Comparison of ENCODE assay signal across 8 cellular contexts in the genomic region with DNA sequence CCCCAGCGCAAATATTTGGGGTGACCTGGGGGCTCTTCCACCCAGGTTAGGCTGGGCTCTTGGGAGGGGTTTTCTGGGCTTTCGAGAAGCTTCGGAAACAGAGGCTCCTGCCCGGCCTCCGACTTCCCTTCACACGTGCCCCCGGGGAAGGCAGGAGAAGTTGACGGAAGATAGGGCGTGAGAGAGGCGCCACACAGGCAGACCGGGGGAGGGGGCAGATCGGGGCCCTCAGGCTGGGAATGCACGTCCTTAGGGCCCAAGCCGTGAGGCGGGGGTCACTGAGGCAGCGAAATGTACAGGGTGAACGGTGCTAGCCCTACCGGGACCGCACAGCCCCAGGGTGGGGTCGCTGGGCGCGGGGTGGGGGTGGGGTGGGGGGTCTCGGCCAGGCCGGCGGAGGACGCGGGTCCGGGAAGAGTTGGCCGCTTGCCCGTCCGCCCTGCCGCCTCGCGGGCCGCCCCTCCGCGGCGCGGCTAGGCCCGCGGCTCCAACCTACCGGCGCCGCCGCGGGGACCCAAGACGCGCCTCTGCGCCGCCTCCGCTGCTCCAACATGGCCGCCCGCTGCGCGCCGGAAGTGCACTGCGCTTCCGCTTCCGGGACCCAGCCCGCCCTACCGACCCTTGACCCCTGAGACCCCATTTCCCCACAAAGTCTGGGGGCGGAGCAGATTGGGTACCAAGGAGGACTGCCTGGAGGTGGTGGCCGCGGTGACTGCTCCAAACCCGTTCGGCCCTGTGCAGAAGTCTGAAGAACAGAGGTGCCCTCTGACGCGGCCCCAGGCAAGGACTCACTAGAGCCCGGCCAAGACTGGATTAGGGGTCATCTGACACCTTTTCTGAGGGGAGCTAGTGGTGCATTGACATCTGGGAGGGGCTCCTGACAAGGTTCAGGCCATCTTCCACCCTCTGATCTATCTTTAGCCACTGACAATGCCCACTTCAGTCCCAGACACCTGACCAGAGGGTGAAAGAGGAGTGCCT. TPM values are rescaled to one million over a fixed set of nuclear protein-coding genes. Genes with fewer than 3 reads are reported as not detected.
DNase-seq lines count a peak whose midpoint lies in the region; ATAC-seq, FAIRE-seq and TF ChIP-seq lines count a peak whose summit lies in the region.

CCDC71 (minus strand) TSS at position 561 of the 981 bp plus-strand sequence. CDS start 2,123 bp downstream, outside the sequence.

- peak; percentile 63 for DNase-seq in G401 (ENCODE audit: low spot score)
- peak; percentile 45 for DNase-seq in HFF-Myc (ENCODE audit: extremely low read depth, low read depth)
- DNase-seq in NCI-H2227 treated with DMSO at 0.1 percent for 48 hours (lab: John Stamatoyannopoulos, UW), result peak; percentile 47
- DNase-seq in activated CD4-positive, alpha-beta T cell treated with anti-CD3 and anti-CD28 coated beads, Interleukin-2, amount 10 ng/mL, durations not matched to agents 24 days and 14 days, result peak; percentile 94
- DNase-seq in HepG2 (ENCODE audit: low spot score), result peak; percentile 43
- peak; percentile 64 to 77 for DNase-seq in stimulated activated CD4-positive, alpha-beta T cell treated with anti-CD3 and anti-CD28 coated beads, Interleukin-2, amount 100 ng/mL, for 48 hours

- H3K79me2 ChIP-seq in HepG2 (ENCODE audit: insufficient read depth, low read length), result peaks cover 16% of the 10 kb centered on the region

- peak within 1 kb of the TSS; percentile 92 for H3K27ac Mint-ChIP-seq in activated CD4-positive, alpha-beta T cell treated with anti-CD3 and anti-CD28 coated beads, Interleukin-2, amount 10 ng/mL, durations not matched to agents 24 days and 14 days
- peak within 1 kb of the TSS; percentile 95 for H3K27ac Mint-ChIP-seq in dendritic cell treated with granulocyte-macrophage colony-stimulating factor and Interleukin-4, amounts not matched to agents 40 ng/mL and 50 ng/mL, for 4 days

- BruUV-seq in HepG2 (replicated peaks; lab: Mats Ljungman, UMichigan), result no TSS peak

- peak within 1 kb of the TSS; percentile 35 for H2AFZ ChIP-seq in HepG2 (ENCODE audit: low read length)

- H3K27ac ChIP-seq in HepG2 (ENCODE audit: extremely low read length, insufficient read depth, low read length), result peak within 1 kb of the TSS; percentile 67

- POLR2A ChIA-PET in HepG2 (lab: Yijun Ruan, JAX), result interaction anchor here (0.5 to 2.0 kb wide), 4 partner anchors 9 to 137 kb away, joined by 3 to 6 read pairs (median 4); partner anchors contain the start of genes IMPDH2 and QRICH1

- peak in 1 of 2 experiments; percentile 51; a peak in 1 of 4 replicates for TF ChIP-seq POLR2A in HepG2 (IDR thresholded peaks at IDR 0.05; ENCODE audit: insufficient read depth in 1 of 2, low read depth in 2 of 2, low read length in 2 of 2)

- H3K4me1 ChIP-seq in HepG2 (ENCODE audit: insufficient read depth, low read length), result peaks cover 48% of the 10 kb centered on the region

- TF ChIP-seq EP300 in HepG2 (IDR thresholded peaks at IDR 0.05; ENCODE audit: low read depth in 2 of 2, low read length in 2 of 2) (no peak), HepG2 (CRISPR knock-in tag; IDR thresholded peaks at IDR 0.05; ENCODE audit: borderline replicate concordance) (no peak; the same call in 1 of the 2 replicates)

- H3K4me3 Mint-ChIP-seq in activated CD4-positive, alpha-beta T cell treated with anti-CD3 and anti-CD28 coated beads, Interleukin-2, amount 10 ng/mL, durations not matched to agents 24 days and 14 days, result peak within 1 kb of the TSS; percentile 95
- H3K4me3 Mint-ChIP-seq in dendritic cell treated with granulocyte-macrophage colony-stimulating factor and Interleukin-4, amounts not matched to agents 40 ng/mL and 50 ng/mL, for 4 days, result peak within 1 kb of the TSS; percentile 88

- in situ Hi-C loops in G401 (cut with HindIII; ENCODE audit: low sequenced_read_pairs) (no loop called here), HepG2 (cut with HindIII; ENCODE audit: extremely low pct_ligation_motif_present, low pct_unique_long_range_greater_than_20kb) (loop anchor here (25.0 kb wide), 1 partner anchor 271 kb away; the partner anchor contains the start of gene NICN1)

- TF ChIP-seq CTCF in HFF-Myc (IDR thresholded peaks at IDR 0.05; ENCODE audit: low read depth, low read length, missing control alignments), result no peak
- TF ChIP-seq CTCF in HepG2 (CRISPR knock-in tag; IDR thresholded peaks at IDR 0.05), result no peak; the same call in 1 of the 2 replicates

- WGBS in HepG2 (ENCODE audit: low lambda C conversion rate), result 1% methylated on average over 10 of the region's 69 CpGs

- intact Hi-C loops in activated CD4-positive, alpha-beta T cell treated with anti-CD3 and anti-CD28 coated beads, Interleukin-2, amount 10 ng/mL, durations not matched to agents 24 days and 14 days (cut with micrococcal nuclease), result loop anchor here (2.0 to 10.0 kb wide), 2 partner anchors 71 to 179 kb away; partner anchors contain the start of genes QRICH1 and USP4
- intact Hi-C loops in dendritic cell treated with granulocyte-macrophage colony-stimulating factor and Interleukin-4, amounts not matched to agents 40 ng/mL and 50 ng/mL, for 4 days (cut with micrococcal nuclease), result no loop called here
- intact Hi-C loops in HepG2 (cut with micrococcal nuclease; ENCODE audit: unreplicated experiment), result no loop called here

- no peak for TF ChIP-seq RAD21 in HepG2 (CRISPR knock-in tag; IDR thresholded peaks at IDR 0.05)

- H3K36me3 Mint-ChIP-seq in activated CD4-positive, alpha-beta T cell treated with anti-CD3 and anti-CD28 coated beads, Interleukin-2, amount 10 ng/mL, durations not matched to agents 24 days and 14 days (ENCODE audit: low read depth), result peaks cover 38% of the 10 kb centered on the region
- peaks cover 44% of the 10 kb centered on the region for H3K36me3 Mint-ChIP-seq in dendritic cell treated with granulocyte-macrophage colony-stimulating factor and Interleukin-4, amounts not matched to agents 40 ng/mL and 50 ng/mL, for 4 days (ENCODE audit: low read depth)

- peaks cover 24% of the 10 kb centered on the region for H3K4me1 Mint-ChIP-seq in activated CD4-positive, alpha-beta T cell treated with anti-CD3 and anti-CD28 coated beads, Interleukin-2, amount 10 ng/mL, durations not matched to agents 24 days and 14 days
- peaks cover 44% of the 10 kb centered on the region for H3K4me1 Mint-ChIP-seq in dendritic cell treated with granulocyte-macrophage colony-stimulating factor and Interleukin-4, amounts not matched to agents 40 ng/mL and 50 ng/mL, for 4 days (ENCODE audit: low read depth)

- peak; percentile 44 for FAIRE-seq in HepG2 (lab: Jason Lieb, UNC)

- H3K9me3 ChIP-seq in HepG2 (ENCODE audit: low read length), result no peaks in the 10 kb centered on the region

- no peaks in the 10 kb centered on the region for H3K27me3 Mint-ChIP-seq in activated CD4-positive, alpha-beta T cell treated with anti-CD3 and anti-CD28 coated beads, Interleukin-2, amount 10 ng/mL, durations not matched to agents 24 days and 14 days
- H3K27me3 Mint-ChIP-seq in dendritic cell treated with granulocyte-macrophage colony-stimulating factor and Interleukin-4, amounts not matched to agents 40 ng/mL and 50 ng/mL, for 4 days, result peaks cover 5% of the 10 kb centered on the region

- peaks cover 5 to 20% of the 10 kb centered on the region in 2 experiments; a peak in 4 of 5 replicates for H3K36me3 ChIP-seq in HepG2 (replicated peaks in 1 of 2; ENCODE audit: control insufficient read depth in 1 of 2, insufficient read depth in 2 of 2, low read length in 2 of 2)

- H4K20me1 ChIP-seq in HepG2 (ENCODE audit: insufficient read depth, low read length), result no peaks in the 10 kb centered on the region

- CTCF ChIA-PET in HepG2 (lab: Yijun Ruan, JAX; ENCODE audit: low intra/inter-chr PET ratio, low total read pairs), result no interaction called here

- H3K27me3 ChIP-seq in HepG2 (ENCODE audit: control insufficient read depth in 1 of 2, insufficient read depth in 2 of 2, low read length in 2 of 2), result no peaks in the 10 kb centered on the region; a peak in 1 of 5 replicates

- peak within 1 kb of the TSS; percentile 93 for H3K4me2 ChIP-seq in HepG2 (ENCODE audit: low read depth, low read length)

- H3K4me3 ChIP-seq in HFF-Myc (replicated peaks; ENCODE audit: low read depth, low read length) (peak within 1 kb of the TSS; percentile 96), HepG2 (replicated peaks in 1 of 3; ENCODE audit: insufficient read depth in 1 of 3, low read depth in 2 of 3, low read length in 3 of 3) (peak within 1 kb of the TSS; percentile 87 to 90 (median 88))

- H3K9ac ChIP-seq in HepG2 (ENCODE audit: insufficient read depth, low read depth, low read length), result peak within 1 kb of the TSS; percentile 86

- ATAC-seq in HepG2, result peak; percentile 68
- ATAC-seq in HG02840 (IDR thresholded peaks at IDR 0.05; ENCODE audit: low FRiP score, unreplicated experiment), result no peak

- H3K9me3 Mint-ChIP-seq in activated CD4-positive, alpha-beta T cell treated with anti-CD3 and anti-CD28 coated beads, Interleukin-2, amount 10 ng/mL, durations not matched to agents 24 days and 14 days, result no peaks in the 10 kb centered on the region
- no peaks in the 10 kb centered on the region for H3K9me3 Mint-ChIP-seq in dendritic cell treated with granulocyte-macrophage colony-stimulating factor and Interleukin-4, amounts not matched to agents 40 ng/mL and 50 ng/mL, for 4 days

RNA-seq across cellular contexts. Expression of gene CCDC71, which starts in this region (rescaled TPM):
- 60.1 and 69.5 TPM in 2 replicates for total RNA-seq in G401 (2014; rRNA removed; shearing (Covaris generic))
- 25.7 and 26.7 TPM in 2 replicates for total RNA-seq in activated CD4-positive, alpha-beta T cell treated with anti-CD3 and anti-CD28 coated beads, Interleukin-2, amount 10 ng/mL, durations not matched to agents 24 days and 14 days
- total RNA-seq in HepG2 (2016; rRNA removed; fragmentation: Illumina TruSeq; extraction: Trizol), result 13.3 and 14.3 TPM in 2 replicates
- 4.1 and 4.7 TPM in 2 replicates for total RNA-seq in HepG2 (2016; cell fraction: cytosol; rRNA removed; fragmentation: Illumina TruSeq; extraction: Trizol; ENCODE audit: low read depth)
- total RNA-seq in HepG2 (2016; cell fraction: insoluble cytoplasmic fraction; rRNA removed; fragmentation: Illumina TruSeq; extraction: Trizol), result 12.6 and 13.9 TPM in 2 replicates
- 10.5 and 10.7 TPM in 2 replicates for total RNA-seq in HepG2 (2016; cell fraction: membrane; rRNA removed; fragmentation: Illumina TruSeq; extraction: Trizol)
- 9.0 and 9.1 TPM in 2 replicates for total RNA-seq in HepG2 (2016; cell fraction: nucleus; rRNA removed; fragmentation: Illumina TruSeq; extraction: Trizol)
- 9.7 and 14.9 TPM in 2 replicates for polyA plus RNA-seq in HepG2 (2011; rRNA removed)
- 11.8 and 15.0 TPM in 2 replicates for polyA plus RNA-seq in HepG2 (2011; cell fraction: cytosol; rRNA removed)
- polyA plus RNA-seq in HepG2 (2011; cell fraction: nucleus; rRNA removed), result 12.1 and 12.2 TPM in 2 replicates
- 6.4 and 7.7 TPM in 2 replicates for polyA plus RNA-seq in HepG2 (2012)
- 2.1 and 3.0 TPM in 2 replicates for polyA plus RNA-seq in HepG2 (2016; cell fraction: cytosol; fragmentation: Illumina TruSeq; extraction: Trizol; ENCODE audit: low read depth)
- polyA plus RNA-seq in HepG2 (2016; cell fraction: insoluble cytoplasmic fraction; fragmentation: Illumina TruSeq; extraction: Trizol; ENCODE audit: low read depth), result 15.2 TPM in 2 replicates
- 5.5 and 5.6 TPM in 2 replicates for polyA plus RNA-seq in HepG2 (2016; cell fraction: membrane; fragmentation: Illumina TruSeq; extraction: Trizol; ENCODE audit: low read depth)
- 9.9 and 12.2 TPM in 2 replicates for polyA plus RNA-seq in HepG2 (2016; cell fraction: nucleus; fragmentation: Illumina TruSeq; extraction: Trizol; ENCODE audit: insufficient read depth, low read depth)
- 56.3 and 64.8 TPM in 2 replicates for polyA minus RNA-seq in HepG2 (2011; rRNA and poly(A)+ RNA removed; ENCODE audit: low replicate concordance)
- polyA minus RNA-seq in HepG2 (2011; cell fraction: cytosol; rRNA and poly(A)+ RNA removed), result 9.1 and 9.9 TPM in 2 replicates
- polyA minus RNA-seq in HepG2 (2011; cell fraction: nucleus; rRNA and poly(A)+ RNA removed), result 24.2 and 24.7 TPM in 2 replicates

Comparison
In these comparisons a context has a peak if more than half of its experiments do, and no peak if none do; other contexts are left out.
1. DNase-seq: peak in every context shown above with its lines; median percentile 94 in activated CD4-positive, alpha-beta T cell treated with anti-CD3 and anti-CD28 coated beads, Interleukin-2, amount 10 ng/mL, durations not matched to agents 24 days and 14 days; 70 in stimulated activated CD4-positive, alpha-beta T cell treated with anti-CD3 and anti-CD28 coated beads, Interleukin-2, amount 100 ng/mL, for 48 hours; 63 in G401; 47 in NCI-H2227 treated with DMSO at 0.1 percent for 48 hours; 45 in HFF-Myc; 43 in HepG2.